Comparison of ENCODE assay signal across 14 cellular contexts in the genomic region with DNA sequence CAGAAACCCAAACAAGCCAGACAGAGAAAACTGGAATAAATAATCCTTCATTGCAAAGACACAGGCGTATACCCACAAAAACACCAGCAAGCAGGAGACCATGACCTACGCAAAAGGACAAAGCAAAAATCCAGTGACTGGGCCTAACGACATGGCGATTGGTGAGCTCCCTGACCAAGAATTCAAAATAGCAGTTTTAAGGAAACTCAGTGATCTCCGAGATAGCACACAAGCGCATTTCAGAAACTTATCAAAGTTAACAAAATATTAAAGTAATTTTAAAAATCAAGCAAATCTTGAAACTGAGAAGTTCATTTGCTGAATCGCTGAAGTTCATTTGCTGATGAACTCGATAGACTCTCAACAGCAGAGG. TPM values are rescaled to one million over a fixed set of nuclear protein-coding genes. Genes with fewer than 3 reads are reported as not detected.
DNase-seq lines count a peak whose midpoint lies in the region; ATAC-seq and TF ChIP-seq lines count a peak whose summit lies in the region.
"Had no signal": no experiment of that assay in that cellular context is flagged by ENCODE, and none has a peak within 500 bp of the region (broad histone marks: within the 10 kb centered on the region; RNA-seq: fewer than 3 reads in every experiment).

No MANE protein-coding gene starts in this region.

- H3K4me1 ChIP-seq in CD4-positive, alpha-beta memory T cell (ENCODE audit: insufficient read depth, low read length) = peaks cover 13% of the 10 kb centered on the region
- H3K4me1 ChIP-seq in Loucy (ENCODE audit: insufficient read depth, low read length, poor library complexity, severe bottlenecking) = no peaks in the 10 kb centered on the region

- intact Hi-C loops in CD4-positive, alpha-beta memory T cell (cut with micrococcal nuclease) = loop anchor here (2.0 kb wide), 1 partner anchor 24 kb away; no protein-coding TSS in a partner anchor
- intact Hi-C loops in dorsolateral prefrontal cortex (cut with DNase I) = loop anchor here (2.0 to 10.0 kb wide), 5 partner anchors 180 to 1058 kb away; no protein-coding TSS in a partner anchor

- no peak for TF ChIP-seq EP300 in neural cell (conservative IDR thresholded peaks at IDR 0.05; ENCODE audit: poor library complexity, severe bottlenecking)

- peak; percentile 16; the same call in 1 of the 2 replicates for TF ChIP-seq CTCF in Loucy (conservative IDR thresholded peaks at IDR 0.05; ENCODE audit: low read length)
- TF ChIP-seq CTCF in dorsolateral prefrontal cortex (IDR thresholded peaks at IDR 0.05 in 54 of 56, conservative IDR thresholded peaks at IDR 0.05 in 2 of 56; ENCODE audit: low read depth in 1 of 56, partially characterized antibody in 56 of 56) = peak in 24 of 56 donors; percentile 0 to 52 (median 30)
- peak; percentile 8 for TF ChIP-seq CTCF in neural cell (IDR thresholded peaks at IDR 0.05; ENCODE audit: poor library complexity, severe bottlenecking)

- peak overlapping the region; percentile 59 to 89 (median 83) for H3K4me3 Mint-ChIP-seq in CD4-positive, alpha-beta memory T cell

- H3K79me2 ChIP-seq in Loucy (ENCODE audit: insufficient read depth, low read length) (no peaks in the 10 kb centered on the region), neural cell (replicated peaks; ENCODE audit: insufficient read depth, low read length) (no peaks in the 10 kb centered on the region)

- peaks cover 7% of the 10 kb centered on the region for H3K27me3 ChIP-seq in CD4-positive, alpha-beta memory T cell (ENCODE audit: insufficient read depth, low read length)
- H3K27me3 ChIP-seq in Loucy (ENCODE audit: insufficient read depth, low read length, poor library complexity, severe bottlenecking) (no peaks in the 10 kb centered on the region), dorsolateral prefrontal cortex (peaks cover 0 to 2% (median 0%) of the 10 kb centered on the region in 45 donors), neural cell (ENCODE audit: insufficient read depth, low read depth, low read length) (peaks cover 26% of the 10 kb centered on the region)

- H3K9me3 Mint-ChIP-seq in CD4-positive, alpha-beta memory T cell = no peaks in the 10 kb centered on the region

- DNase-seq in CD4-positive, alpha-beta memory T cell = no peak
- DNase-seq in dorsolateral prefrontal cortex = no peak
- DNase-seq in NCI-H1417 (lab: John Stamatoyannopoulos, UW) = no peak
- no peak for DNase-seq in SIG-M5 (lab: John Stamatoyannopoulos, UW)

- H3K4me2 ChIP-seq in Loucy (ENCODE audit: low read depth, low read length, poor library complexity, severe bottlenecking) (peak overlapping the region; percentile 33), neural cell (ENCODE audit: low read length) (no peak overlapping the region)

- H3K4me1 Mint-ChIP-seq in CD4-positive, alpha-beta memory T cell = peaks cover 7 to 14% (median 8%) of the 10 kb centered on the region in 4 donors

- H4K20me1 ChIP-seq in Loucy (ENCODE audit: insufficient read depth, low read length, poor library complexity, severe bottlenecking) (no peaks in the 10 kb centered on the region), neural cell (ENCODE audit: insufficient read depth) (no peaks in the 10 kb centered on the region)

- H2AFZ ChIP-seq in Loucy (ENCODE audit: low read length) = peak overlapping the region; percentile 79
- H2AFZ ChIP-seq in neural cell (ENCODE audit: low read depth, low read length) = no peak overlapping the region

- peak overlapping the region in 1 of 7 donors; percentile 2 for H3K27ac Mint-ChIP-seq in CD4-positive, alpha-beta memory T cell

- H3K36me3 ChIP-seq in CD4-positive, alpha-beta memory T cell (ENCODE audit: insufficient read depth, low read length) = no peaks in the 10 kb centered on the region
- H3K36me3 ChIP-seq in Loucy (ENCODE audit: insufficient read depth, low read length) (no peaks in the 10 kb centered on the region), neural cell (ENCODE audit: insufficient read depth, low read length) (no peaks in the 10 kb centered on the region)
- H3K36me3 ChIP-seq: spleen had no signal

- H3K27ac ChIP-seq in CD4-positive, alpha-beta memory T cell (ENCODE audit: low read depth, low read length) = no peak overlapping the region
- H3K27ac ChIP-seq in dorsolateral prefrontal cortex = peak overlapping the region in 1 of 59 donors; percentile 71
- H3K27ac ChIP-seq in neural cell (ENCODE audit: low read length) = no peak overlapping the region
- H3K27ac ChIP-seq: spleen had no signal

- peaks cover 11% of the 10 kb centered on the region in 2 donors for H3K27me3 Mint-ChIP-seq in CD4-positive, alpha-beta memory T cell

- H3K9me2 ChIP-seq in Loucy (replicated peaks; ENCODE audit: low read depth, low read length) (no peaks in the 10 kb centered on the region), neural cell (ENCODE audit: insufficient read depth, low read length) (no peaks in the 10 kb centered on the region)

- CTCF ChIA-PET in CD4-positive, alpha-beta memory T cell (lab: Charles Lee; ENCODE audit: partially characterized antibody) = interaction anchor here (0.7 to 4.6 kb wide), 20 partner anchors 9 to 478 kb away, joined by 3 to 54 read pairs (median 4); no protein-coding TSS in a partner anchor

- no peaks in the 10 kb centered on the region for H3K36me3 Mint-ChIP-seq in CD4-positive, alpha-beta memory T cell

- ATAC-seq in HG03108 (IDR thresholded peaks at IDR 0.05; ENCODE audit: unreplicated experiment) = no peak
- ATAC-seq in HG03565 (IDR thresholded peaks at IDR 0.05; ENCODE audit: unreplicated experiment) = no peak

- TF ChIP-seq RAD21 in neural cell (conservative IDR thresholded peaks at IDR 0.05) = no peak

- H3K9ac ChIP-seq in Loucy (ENCODE audit: low read depth, low read length, poor library complexity, severe bottlenecking) (no peak overlapping the region), neural cell (ENCODE audit: low read length) (no peak overlapping the region)

- H3F3A ChIP-seq in Loucy (ENCODE audit: low read depth) = no peaks in the 10 kb centered on the region
- no peaks in the 10 kb centered on the region for H3F3A ChIP-seq in neural cell (ENCODE audit: insufficient read depth, low read length, poor library complexity, severe bottlenecking)

- no peak overlapping the region for H3K4me3 ChIP-seq in CD4-positive, alpha-beta memory T cell (ENCODE audit: low read length in 2 of 2)
- H3K4me3 ChIP-seq in Loucy (ENCODE audit: low read length, poor library complexity, severe bottlenecking) (no peak overlapping the region), dorsolateral prefrontal cortex (peak overlapping the region in 52 of 59 donors; percentile 42 to 76 (median 63)), neural cell (ENCODE audit: low read length) (peak overlapping the region; percentile 52)

- H3K9me3 ChIP-seq in CD4-positive, alpha-beta memory T cell (ENCODE audit: control insufficient read depth in 1 of 2, low read length in 2 of 2) = no peaks in the 10 kb centered on the region
- H3K9me3 ChIP-seq in Loucy (ENCODE audit: insufficient read depth, low read depth, low read length) (no peaks in the 10 kb centered on the region), neural cell (ENCODE audit: low read length) (no peaks in the 10 kb centered on the region)
- H3K9me3 ChIP-seq: spleen had no signal

- POLR2A ChIA-PET in CD4-positive, alpha-beta memory T cell (lab: Charles Lee; ENCODE audit: partially characterized antibody) = interaction anchor here (0.6 kb wide), 1 partner anchor 168 kb away, joined by 3 read pairs; no protein-coding TSS in a partner anchor

TF ChIP-seq in neural cell, 6 proteins besides CTCF, POLR2A, EP300 and RAD21:
- no peak for TF ChIP-seq POLR2AphosphoS5 (IDR thresholded peaks at IDR 0.05)
TF ChIP-seq in neural cell: peak in this region for 0.

RNA-seq across cellular contexts. Expression of gene DBX1, which starts 27.6 kb away (rescaled TPM):
- total RNA-seq in CD4-positive, alpha-beta memory T cell = not detected
- not detected for polyA plus RNA-seq in CD4-positive, alpha-beta memory T cell
- not detected for total RNA-seq in dorsolateral prefrontal cortex
- not detected in 2 replicates for polyA plus RNA-seq in neural cell
- not detected in 2 replicates for polyA minus RNA-seq in neural cell
- total RNA-seq: endothelial cell of umbilical vein, G401, HT1080, left cardiac atrium, spleen, subcutaneous adipose tissue had no signal
- polyA plus RNA-seq: endothelial cell of umbilical vein, spleen had no signal

Comparison
In these comparisons a context has a peak if more than half of its experiments do, and no peak if none do; other contexts are left out.
1. H3K4me3 ChIP-seq: peak in dorsolateral prefrontal cortex (52 of 59) and neural cell (single experiment); none in CD4-positive, alpha-beta memory T cell (0 of 2) and Loucy (single experiment).